2 cellular contexts compared by ENCODE assay signal in genomic region chr9:6149315-6149714, GRCh38.
TF ChIP-seq lines count a peak whose summit lies in the region.

No MANE protein-coding gene starts in this region.

TF ChIP-seq in HepG2, 621 proteins besides CTCF, POLR2A, EP300 and RAD21 (continues in another document):
- TF ChIP-seq PBX2 (CRISPR knock-in tag; IDR thresholded peaks at IDR 0.05) (no peak), PRDM15 (CRISPR knock-in tag; IDR thresholded peaks at IDR 0.05) (no peak), NFRKB (IDR thresholded peaks at IDR 0.05) (no peak), PREB (CRISPR knock-in tag; IDR thresholded peaks at IDR 0.05) (no peak), CEBPG (CRISPR knock-in tag; IDR thresholded peaks at IDR 0.05) (no peak), ZNF251 (CRISPR knock-in tag; IDR thresholded peaks at IDR 0.05) (no peak), ZBTB46 (CRISPR knock-in tag; IDR thresholded peaks at IDR 0.05; ENCODE audit: borderline replicate concordance) (no peak), SYNCRIP (IDR thresholded peaks at IDR 0.05; ENCODE audit: insufficient read depth, low read depth, low read length) (no peak), ZNF230 (CRISPR knock-in tag; IDR thresholded peaks at IDR 0.05) (no peak), SATB2 (CRISPR knock-in tag; IDR thresholded peaks at IDR 0.05) (no peak)

TF ChIP-seq in H1, 55 proteins besides CTCF, POLR2A, EP300 and RAD21 (continued from another document):
- no peak for TF ChIP-seq POLR2AphosphoS5 (IDR thresholded peaks at IDR 0.05; ENCODE audit: low read depth, low read length)
- TF ChIP-seq FOSL1 (IDR thresholded peaks at IDR 0.05; ENCODE audit: insufficient read depth, low read depth, low read length), result no peak
- TF ChIP-seq KDM5A (IDR thresholded peaks at IDR 0.05; ENCODE audit: low read length), result no peak
- no peak for TF ChIP-seq SAP30 (IDR thresholded peaks at IDR 0.05; ENCODE audit: insufficient read depth, insufficient replicate concordance, low read length)
- TF ChIP-seq NANOG (IDR thresholded peaks at IDR 0.05; ENCODE audit: insufficient read depth, low read depth, low read length, poor library complexity, severe bottlenecking), result no peak
- TF ChIP-seq CHD1 (IDR thresholded peaks at IDR 0.05; ENCODE audit: low read depth, low read length), result no peak
- no peak for TF ChIP-seq ATF2 (IDR thresholded peaks at IDR 0.05; ENCODE audit: low read length)
- no peak for TF ChIP-seq EGR1 (IDR thresholded peaks at IDR 0.05; ENCODE audit: borderline replicate concordance, low read depth, low read length)
- no peak for TF ChIP-seq TCF12 (IDR thresholded peaks at IDR 0.05; ENCODE audit: low read depth, low read length)
